ENCODE assay signal across 9 cellular contexts in the genomic region with DNA sequence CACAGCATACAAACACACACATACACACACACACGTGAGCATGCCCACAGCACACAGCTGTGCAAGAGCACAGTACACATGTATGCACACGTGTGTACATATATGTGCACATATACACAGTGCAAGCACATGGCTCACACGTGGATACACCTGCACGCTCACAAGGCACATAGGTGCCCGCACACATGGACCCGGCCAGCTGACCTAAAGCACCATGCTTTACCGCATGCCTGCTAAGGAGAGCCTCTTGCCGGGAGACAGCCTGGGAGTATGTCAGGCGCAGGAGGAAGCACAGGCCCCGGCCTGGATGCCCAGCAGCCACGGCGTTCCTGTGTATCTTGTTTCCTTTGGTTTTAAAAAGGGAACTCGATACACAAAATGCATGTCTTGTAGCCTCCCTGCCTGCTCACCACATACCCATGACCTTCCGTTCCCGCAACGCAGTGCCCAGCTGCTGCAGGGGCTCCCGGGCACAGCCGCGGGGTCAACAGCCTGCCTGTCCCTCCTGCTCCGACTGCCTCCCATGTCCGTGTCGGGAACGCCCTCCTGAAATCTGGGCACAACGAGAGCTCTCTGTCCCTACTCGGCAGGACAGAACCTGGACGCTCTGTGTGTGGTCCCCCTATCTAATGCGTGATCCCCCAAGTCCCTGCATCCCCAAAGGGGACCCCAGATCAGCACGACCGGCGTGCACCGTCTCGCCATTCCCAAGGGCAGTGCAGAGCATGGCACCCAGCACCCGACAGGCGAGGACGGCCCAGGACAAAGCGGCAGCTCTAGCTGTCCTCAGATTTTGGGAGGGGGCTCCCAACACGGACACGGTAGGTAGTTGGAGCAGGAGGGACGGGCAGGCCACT. TPM values are rescaled to one million over a fixed set of nuclear protein-coding genes. Genes with fewer than 3 reads are reported as not detected.
DNase-seq lines count a peak whose midpoint lies in the region; ATAC-seq and TF ChIP-seq lines count a peak whose summit lies in the region.
"Had no signal": no experiment of that assay in that cellular context is flagged by ENCODE, and none has a peak within 500 bp of the region (broad histone marks: within the 10 kb centered on the region; RNA-seq: fewer than 3 reads in every experiment).

No MANE protein-coding gene starts in this region.

- peaks cover 39 to 63% (median 48%) of the 10 kb centered on the region in 4 donors for H3K4me1 Mint-ChIP-seq in CD4-positive, alpha-beta memory T cell
- peaks cover 46% of the 10 kb centered on the region for H3K4me1 Mint-ChIP-seq in nephron

- H3K36me3 ChIP-seq in CD4-positive, alpha-beta memory T cell (ENCODE audit: insufficient read depth, low read length), result no peaks in the 10 kb centered on the region
- no peaks in the 10 kb centered on the region for H3K36me3 ChIP-seq in effector memory CD4-positive, alpha-beta T cell (ENCODE audit: control insufficient read depth, insufficient read depth, low read length)

- H3K27ac ChIP-seq in CD4-positive, alpha-beta memory T cell (ENCODE audit: low read depth, low read length), result peak overlapping the region; percentile 86
- H3K27ac ChIP-seq in effector memory CD4-positive, alpha-beta T cell (ENCODE audit: insufficient read depth, low read length, poor library complexity, severe bottlenecking), result peak overlapping the region; percentile 86

- POLR2A ChIA-PET in CD4-positive, alpha-beta memory T cell (lab: Charles Lee; ENCODE audit: partially characterized antibody), result no interaction called here

- peak overlapping the region; percentile 19 to 100 (median 96) for H3K27ac Mint-ChIP-seq in CD4-positive, alpha-beta memory T cell
- H3K27ac Mint-ChIP-seq in nephron, result peak overlapping the region; percentile 66 to 91 (median 90)

- no peaks in the 10 kb centered on the region for H3K9me3 ChIP-seq in CD4-positive, alpha-beta memory T cell (ENCODE audit: control insufficient read depth in 1 of 2, low read length in 2 of 2)
- H3K9me3 ChIP-seq in effector memory CD4-positive, alpha-beta T cell (ENCODE audit: control insufficient read depth, low read length), result no peaks in the 10 kb centered on the region

- peak overlapping the region in 6 of 8 donors; percentile 47 to 59 (median 52) for H3K4me3 Mint-ChIP-seq in CD4-positive, alpha-beta memory T cell
- H3K4me3 Mint-ChIP-seq in nephron, result peak overlapping the region; percentile 44 to 73 (median 66)

- intact Hi-C loops in CD4-positive, alpha-beta memory T cell (cut with micrococcal nuclease), result no loop called here

- no peak for ATAC-seq in GM21786 (IDR thresholded peaks at IDR 0.05; ENCODE audit: unreplicated experiment)
- ATAC-seq in GM19463 (IDR thresholded peaks at IDR 0.05; ENCODE audit: unreplicated experiment), result no peak
- ATAC-seq in HG03520 (IDR thresholded peaks at IDR 0.05; ENCODE audit: unreplicated experiment), result no peak

- H3K36me3 Mint-ChIP-seq in CD4-positive, alpha-beta memory T cell, result peaks cover 0 to 3% of the 10 kb centered on the region in 2 donors
- H3K36me3 Mint-ChIP-seq in nephron (ENCODE audit: low read depth), result no peaks in the 10 kb centered on the region

- H3K4me1 ChIP-seq in CD4-positive, alpha-beta memory T cell (ENCODE audit: insufficient read depth, low read length), result peaks cover 77% of the 10 kb centered on the region
- peaks cover 61% of the 10 kb centered on the region for H3K4me1 ChIP-seq in effector memory CD4-positive, alpha-beta T cell (ENCODE audit: control insufficient read depth, insufficient read depth, low read length, poor library complexity, severe bottlenecking)

- DNase-seq in CD4-positive, alpha-beta memory T cell, result no peak
- DNase-seq in NB4 (ENCODE audit: low read depth), result peak; percentile 47
- no peak for DNase-seq in effector memory CD4-positive, alpha-beta T cell
- no peak for DNase-seq in HuH-7.5 (ENCODE audit: low spot score)
- DNase-seq: activated CD8-positive, alpha-beta memory T cell treated with anti-CD3 and anti-CD28 coated beads, Interleukin-2, amount 50 U/mL, for 48 hours had no signal

- TF ChIP-seq POLR2A in NB4 (IDR thresholded peaks at IDR 0.05; ENCODE audit: extremely low read depth, insufficient read length), result no peak

- no peaks in the 10 kb centered on the region for H3K9me3 Mint-ChIP-seq in CD4-positive, alpha-beta memory T cell
- no peaks in the 10 kb centered on the region for H3K9me3 Mint-ChIP-seq in nephron

- H3K4me3 ChIP-seq in CD4-positive, alpha-beta memory T cell (ENCODE audit: low read length in 2 of 2), result no peak overlapping the region
- no peak overlapping the region for H3K4me3 ChIP-seq in NB4 (ENCODE audit: low read depth, low read length)
- H3K4me3 ChIP-seq in effector memory CD4-positive, alpha-beta T cell (ENCODE audit: insufficient read depth, low read depth, low read length, poor library complexity, severe bottlenecking), result no peak overlapping the region

- H3K27me3 Mint-ChIP-seq in CD4-positive, alpha-beta memory T cell, result no peaks in the 10 kb centered on the region
- H3K27me3 Mint-ChIP-seq in nephron (ENCODE audit: low read depth), result no peaks in the 10 kb centered on the region

- CTCF ChIA-PET in CD4-positive, alpha-beta memory T cell (lab: Charles Lee; ENCODE audit: partially characterized antibody), result interaction anchor here (1.2 kb wide), 1 partner anchor 30 kb away, joined by 3 read pairs; no protein-coding TSS in a partner anchor

- TF ChIP-seq CTCF in NB4 (IDR thresholded peaks at IDR 0.05; ENCODE audit: low read depth, low read length), result no peak
- no peak for TF ChIP-seq CTCF in nephron (IDR thresholded peaks at IDR 0.05; ENCODE audit: unreplicated experiment in 3 of 3)

- no peaks in the 10 kb centered on the region for H3K27me3 ChIP-seq in CD4-positive, alpha-beta memory T cell (ENCODE audit: insufficient read depth, low read length)
- H3K27me3 ChIP-seq in effector memory CD4-positive, alpha-beta T cell (replicated peaks; ENCODE audit: control insufficient read depth, insufficient read depth, low read length, poor library complexity, severe bottlenecking), result no peaks in the 10 kb centered on the region

RNA-seq across cellular contexts. Expression of a gene that starts 3.6 kb away (rescaled TPM):
- 10 to 100 TPM; 30.6 to 32.9 TPM for total RNA-seq in CD4-positive, alpha-beta memory T cell
- polyA plus RNA-seq in CD4-positive, alpha-beta memory T cell, result 10 to 100 TPM; 11.7 to 22.3 TPM
